ENCODE assay signal across 19 cellular contexts in the genomic region with DNA sequence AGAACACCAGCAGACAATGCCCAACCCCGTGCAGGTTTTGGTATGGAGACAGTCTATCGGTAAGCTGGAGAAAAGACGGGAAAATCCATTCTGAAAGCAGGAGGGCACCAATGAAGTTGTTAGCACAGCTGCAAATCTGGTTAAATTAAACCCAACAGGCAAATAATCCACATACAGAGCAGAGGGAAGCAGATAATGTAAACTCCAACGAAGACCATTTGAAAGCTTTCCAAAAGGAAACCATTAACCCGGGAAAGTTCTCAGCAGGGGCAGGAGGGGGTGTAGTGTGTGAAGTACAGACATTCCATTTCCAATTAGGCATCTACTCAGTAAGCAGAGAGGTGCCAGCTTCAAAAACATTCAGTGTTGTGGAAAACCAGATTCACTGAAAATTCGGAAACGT. TPM values are rescaled to one million over a fixed set of nuclear protein-coding genes. Genes with fewer than 3 reads are reported as not detected.
DNase-seq lines count a peak whose midpoint lies in the region; ATAC-seq, FAIRE-seq and TF ChIP-seq lines count a peak whose summit lies in the region.
"Had no signal": no experiment of that assay in that cellular context is flagged by ENCODE, and none has a peak within 500 bp of the region (broad histone marks: within the 10 kb centered on the region; RNA-seq: fewer than 3 reads in every experiment).

No MANE protein-coding gene starts in this region.

- no peaks in the 10 kb centered on the region for H3K79me2 ChIP-seq in hepatocyte

- no peak for TF ChIP-seq CTCF in HEK293 (tag by site-specific recombination; IDR thresholded peaks at IDR 0.05)
- TF ChIP-seq CTCF in hepatocyte (IDR thresholded peaks at IDR 0.05; ENCODE audit: poor library complexity), result no peak
- TF ChIP-seq CTCF in pancreas (IDR thresholded peaks at IDR 0.05), result no peak

- CTCF ChIA-PET in HEK293 (lab: Yijun Ruan, JAX), result interaction anchor here (0.7 to 1.3 kb wide), 5 partner anchors 11 to 1749 kb away, joined by 3 to 7 read pairs (median 4); partner anchors contain the start of gene EDAR

- POLR2A ChIA-PET in HEK293 (lab: Yijun Ruan, JAX), result no interaction called here

- no peaks in the 10 kb centered on the region for H4K20me1 ChIP-seq in hepatocyte (ENCODE audit: insufficient read depth, poor library complexity, severe bottlenecking)
- H4K20me1 ChIP-seq: BLaER1 treated with 17β-estradiol and CSF1 and Interleukin-3, amounts not matched to agents 10 nM and 100 nM had no signal

- H3K9me3 ChIP-seq in HEK293 (ENCODE audit: control insufficient read depth, insufficient read depth, low read depth, low read length), result no peaks in the 10 kb centered on the region
- no peaks in the 10 kb centered on the region for H3K9me3 ChIP-seq in hepatocyte (ENCODE audit: low read depth)
- H3K9me3 ChIP-seq in pancreas, result no peaks in the 10 kb centered on the region
- H3K9me3 ChIP-seq: BLaER1 treated with 17β-estradiol and CSF1 and Interleukin-3, amounts not matched to agents 10 nM and 100 nM had no signal

- DNase-seq in NCI-H82 (lab: John Stamatoyannopoulos, UW), result peak; percentile 51
- no peak for DNase-seq in hepatocyte (ENCODE audit: low spot score)
- no peak for DNase-seq in pancreas
- no peak for DNase-seq in HuH-7 (ENCODE audit: low spot score)
- no peak for DNase-seq in NCI-H510A treated with DMSO at 0.1 percent for 48 hours (lab: John Stamatoyannopoulos, UW)
- DNase-seq: activated naive CD4-positive, alpha-beta T cell; brain microvascular endothelial cell; EL; NCI-H1105; SHP77 treated with DMSO at 0.1 percent for 48 hours; stimulated activated naive CD8-positive, alpha-beta T cell treated with anti-CD3 and anti-CD28 coated beads, Interleukin-15, amount 100 ng/mL, for 72 hours had no signal

- H3K9me2 ChIP-seq in hepatocyte (replicated peaks; ENCODE audit: insufficient read depth), result no peaks in the 10 kb centered on the region

- FAIRE-seq in pancreas (lab: Jason Lieb, UNC), result no peak

- H3K27ac ChIP-seq in HEK293 (ENCODE audit: extremely low read depth, low read depth, low read length) (no peak overlapping the region), hepatocyte (no peak overlapping the region), pancreas (peak overlapping the region in 2 of 4 donors; percentile 13 to 47)
- H3K27ac ChIP-seq: BLaER1 treated with 17β-estradiol and CSF1 and Interleukin-3, amounts not matched to agents 10 nM and 100 nM; brain microvascular endothelial cell; skin epidermis had no signal

- intact Hi-C loops in pancreas (cut with DNase I), result no loop called here

- H3K36me3 ChIP-seq in HEK293 (ENCODE audit: control insufficient read depth in 2 of 2, insufficient read depth in 1 of 2, low read length in 2 of 2), result no peaks in the 10 kb centered on the region
- H3K36me3 ChIP-seq in hepatocyte (replicated peaks; ENCODE audit: insufficient read depth, low read depth), result no peaks in the 10 kb centered on the region
- no peaks in the 10 kb centered on the region for H3K36me3 ChIP-seq in pancreas
- H3K36me3 ChIP-seq: BLaER1 treated with 17β-estradiol and CSF1 and Interleukin-3, amounts not matched to agents 10 nM and 100 nM; brain microvascular endothelial cell had no signal

- no peak overlapping the region for H2AFZ ChIP-seq in hepatocyte

- H3K4me1 ChIP-seq in HEK293 (ENCODE audit: control insufficient read depth, insufficient read depth, low read length) (no peaks in the 10 kb centered on the region), hepatocyte (ENCODE audit: insufficient read depth) (peaks cover 22% of the 10 kb centered on the region), pancreas (peaks cover 0 to 6% (median 0%) of the 10 kb centered on the region in 3 donors)

- H3K27me3 ChIP-seq in hepatocyte (peaks cover 4% of the 10 kb centered on the region), pancreas (no peaks in the 10 kb centered on the region)
- H3K27me3 ChIP-seq: BLaER1 treated with 17β-estradiol and CSF1 and Interleukin-3, amounts not matched to agents 10 nM and 100 nM had no signal

- H3K4me3 ChIP-seq in HEK293 (ENCODE audit: low read depth, low read length) (no peak overlapping the region), hepatocyte (no peak overlapping the region), pancreas (no peak overlapping the region)
- H3K4me3 ChIP-seq: BLaER1 treated with 17β-estradiol and CSF1 and Interleukin-3, amounts not matched to agents 10 nM and 100 nM; K562; lung; skin epidermis had no signal

- H3K4me2 ChIP-seq in hepatocyte, result peak overlapping the region; percentile 9
- H3K4me2 ChIP-seq: BLaER1 treated with 17β-estradiol and CSF1 and Interleukin-3, amounts not matched to agents 10 nM and 100 nM had no signal

- WGBS in hepatocyte (ENCODE audit: low lambda C conversion rate, missing lambda C conversion rate), result 37% methylated on average over 7 of the region's 7 CpGs
- 5 to 8% methylated on average over 7 of the region's 7 CpGs for WGBS in pancreas, 2 donors

- ATAC-seq in pancreas (peak; percentile 40 to 76 (median 61)), HG02885 (IDR thresholded peaks at IDR 0.05; ENCODE audit: poor library complexity, unreplicated experiment) (no peak), GM19035 (IDR thresholded peaks at IDR 0.05; ENCODE audit: unreplicated experiment) (no peak)
- ATAC-seq: K562; stimulated activated naive CD8-positive, alpha-beta T cell treated with anti-CD3 and anti-CD28 coated beads, Interleukin-15, amount 100 ng/mL, for 72 hours had no signal

TF ChIP-seq in HEK293, 187 proteins besides CTCF, POLR2A, EP300 and RAD21 (continues in another document):
- TF ChIP-seq ZNF341 (tag by site-specific recombination; IDR thresholded peaks at IDR 0.05; ENCODE audit: low read depth), result 0 out of 2 replicates have a peak, but pooled peaks have one; percentile 16
- no peak for TF ChIP-seq ZNF560 (tag by site-specific recombination; IDR thresholded peaks at IDR 0.05; ENCODE audit: borderline replicate concordance)
- peak; percentile 39; the same call in 1 of the 2 replicates for TF ChIP-seq ZIC2 (tag by site-specific recombination; IDR thresholded peaks at IDR 0.05)
- no peak for TF ChIP-seq SP2 (tag by site-specific recombination; IDR thresholded peaks at IDR 0.05)
- no peak for TF ChIP-seq ZNF843 (tag by site-specific recombination; IDR thresholded peaks at IDR 0.05)
- TF ChIP-seq REPIN1 (tag by site-specific recombination; IDR thresholded peaks at IDR 0.05; ENCODE audit: low read depth), result no peak
- TF ChIP-seq, protein P1, sequence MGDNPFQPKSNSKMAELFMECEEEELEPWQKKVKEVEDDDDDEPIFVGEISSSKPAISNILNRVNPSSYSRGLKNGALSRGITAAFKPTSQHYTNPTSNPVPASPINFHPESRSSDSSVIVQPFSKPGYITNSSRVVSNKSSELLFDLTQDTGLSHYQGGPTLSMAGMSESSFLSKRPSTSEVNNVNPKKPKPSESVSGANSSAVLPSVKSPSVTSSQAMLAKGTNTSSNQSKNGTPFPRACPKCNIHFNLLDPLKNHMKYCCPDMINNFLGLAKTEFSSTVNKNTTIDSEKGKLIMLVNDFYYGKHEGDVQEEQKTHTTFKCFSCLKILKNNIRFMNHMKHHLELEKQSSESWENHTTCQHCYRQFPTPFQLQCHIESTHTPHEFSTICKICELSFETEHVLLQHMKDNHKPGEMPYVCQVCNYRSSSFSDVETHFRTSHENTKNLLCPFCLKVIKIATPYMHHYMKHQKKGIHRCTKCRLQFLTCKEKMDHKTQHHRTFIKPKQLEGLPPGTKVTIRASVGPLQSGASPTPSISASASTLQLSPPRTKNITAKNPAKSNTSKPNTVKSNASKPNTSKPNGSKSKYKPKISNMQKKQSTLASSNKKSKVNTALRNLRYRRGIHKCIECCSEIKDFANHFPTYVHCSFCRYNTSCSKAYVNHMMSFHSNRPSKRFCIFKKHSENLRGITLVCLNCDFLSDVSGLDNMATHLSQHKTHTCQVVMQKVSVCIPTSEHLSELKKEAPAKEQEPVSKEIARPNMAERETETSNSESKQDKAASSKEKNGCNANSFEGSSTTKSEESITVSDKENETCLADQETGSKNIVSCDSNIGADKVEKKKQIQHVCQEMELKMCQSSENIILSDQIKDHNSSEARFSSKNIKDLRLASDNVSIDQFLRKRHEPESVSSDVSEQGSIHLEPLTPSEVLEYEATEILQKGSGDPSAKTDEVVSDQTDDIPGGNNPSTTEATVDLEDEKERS (tag by site-specific recombination; IDR thresholded peaks at IDR 0.05), result no peak
- TF ChIP-seq ZNF624 (tag by site-specific recombination; IDR thresholded peaks at IDR 0.05), result no peak
- no peak for TF ChIP-seq ZBTB21 (tag by site-specific recombination; IDR thresholded peaks at IDR 0.05)
- TF ChIP-seq ZNF596 (tag by site-specific recombination; IDR thresholded peaks at IDR 0.05), result no peak
- TF ChIP-seq ZNF266 (tag by site-specific recombination; IDR thresholded peaks at IDR 0.05; ENCODE audit: low read depth), result no peak
- TF ChIP-seq ZNF391 (tag by site-specific recombination; IDR thresholded peaks at IDR 0.05; ENCODE audit: borderline replicate concordance, low read depth), result no peak
- TF ChIP-seq ZNF629 (tag by site-specific recombination; IDR thresholded peaks at IDR 0.05), result no peak
- no peak for TF ChIP-seq BCL11A (tag by site-specific recombination; IDR thresholded peaks at IDR 0.05; ENCODE audit: low read depth)
- TF ChIP-seq ZNF280C (tag by site-specific recombination; IDR thresholded peaks at IDR 0.05), result no peak
- TF ChIP-seq ZNF24 (tag by site-specific recombination; IDR thresholded peaks at IDR 0.05), result no peak
- no peak for TF ChIP-seq ZNF169 (tag by site-specific recombination; IDR thresholded peaks at IDR 0.05)
- TF ChIP-seq ZSCAN16 (tag by site-specific recombination; IDR thresholded peaks at IDR 0.05), result no peak
- no peak for TF ChIP-seq ZNF121 (tag by site-specific recombination; IDR thresholded peaks at IDR 0.05)

RNA-seq across cellular contexts. Expression of gene EDAR, which starts 10.3 kb away (rescaled TPM):
- total RNA-seq in hepatocyte, result 0.12 and 0.20 TPM in 2 replicates
- polyA plus RNA-seq in hepatocyte, result 0.07 and 0.21 TPM in 2 replicates
- under 1 TPM; 0.06 to 0.41 (median 0.13) TPM for total RNA-seq in pancreas
- under 1 TPM; 0.05 to 0.11 TPM for polyA plus RNA-seq in pancreas
- total RNA-seq: K562; T-helper 2 cell treated with Interferon-gamma antibody and Interleukin-4, amounts not matched to agents 100 ng/mL and 5 ng/mL, for 36 hours had no signal

Comparison
In these comparisons a context has a peak if more than half of its experiments do, and no peak if none do; other contexts are left out.
1. ATAC-seq: peak in pancreas (4 of 4); none in HG02885 (single experiment) and GM19035 (single experiment).